In genomic region chr4:111040904-111041303, GRCh38 we compare ENCODE assay signal across 20 cellular contexts.
"Had no signal": no experiment of that assay in that cellular context is flagged by ENCODE, and none has a peak within 500 bp of the region (broad histone marks: within the 10 kb centered on the region; RNA-seq: fewer than 3 reads in every experiment).

No MANE protein-coding gene starts in this region.

- H3K4me3 ChIP-seq: esophagus squamous epithelium, heart left ventricle, lung, upper lobe of right lung had no signal

- H3K4me1 ChIP-seq: esophagus squamous epithelium, heart left ventricle, upper lobe of right lung had no signal

- H3K9me3 ChIP-seq: esophagus squamous epithelium, heart left ventricle, upper lobe of right lung had no signal

- DNase-seq: activated CD4-positive, alpha-beta memory T cell treated with anti-CD3 and anti-CD28 coated beads for 36 hours; activated CD4-positive, alpha-beta T cell treated with anti-CD3 and anti-CD28 coated beads for 48 hours; activated CD4-positive, CD25-positive, alpha-beta regulatory T cell; activated CD8-positive, alpha-beta memory T cell treated with anti-CD3 and anti-CD28 coated beads, Interleukin-2, amount 10 ng/mL, durations not matched to agents 7 days and 5 days; activated effector memory CD4-positive, alpha-beta T cell treated with anti-CD3 and anti-CD28 coated beads, Interleukin-2, amount 50 U/mL, for 16 hours; activated T-cell treated with anti-CD3 and anti-CD28 coated beads for 4 hours; aorta; brain microvascular endothelial cell; effector memory CD4-positive, alpha-beta T cell; esophagus squamous epithelium; heart left ventricle; kidney; midbrain; natural killer cell; stimulated activated CD4-positive, alpha-beta T cell treated with anti-CD3 and anti-CD28 coated beads, Interleukin-12 subunit alpha, Interleukin-12 subunit beta, amount 100 ng/mL, for 4 hours; stimulated activated CD4-positive, alpha-beta T cell treated with anti-CD3 and anti-CD28 coated beads, Interleukin-4, amount 100 ng/mL, for 4 hours; stimulated activated naive CD8-positive, alpha-beta T cell treated with anti-CD3 and anti-CD28 coated beads, Interleukin-15, Interleukin-2, amounts not matched to agents 100 U/mL and 50 U/mL, for 24 hours; upper lobe of right lung had no signal

- H3K27ac ChIP-seq: brain microvascular endothelial cell, esophagus squamous epithelium, heart left ventricle, upper lobe of right lung had no signal

- H3K36me3 ChIP-seq: brain microvascular endothelial cell, esophagus squamous epithelium, heart left ventricle, upper lobe of right lung had no signal

- ATAC-seq: activated CD8-positive, alpha-beta memory T cell treated with anti-CD3 and anti-CD28 coated beads, Interleukin-2, amount 10 ng/mL, durations not matched to agents 7 days and 5 days; heart left ventricle; left lobe of liver; natural killer cell; stimulated activated naive CD8-positive, alpha-beta T cell treated with anti-CD3 and anti-CD28 coated beads, Interleukin-15, Interleukin-2, amounts not matched to agents 100 U/mL and 50 U/mL, for 24 hours; upper lobe of right lung had no signal

- H3K27me3 ChIP-seq: brain microvascular endothelial cell, esophagus squamous epithelium, heart left ventricle, upper lobe of right lung had no signal
